9 cellular contexts compared by ENCODE assay signal in the genomic region with DNA sequence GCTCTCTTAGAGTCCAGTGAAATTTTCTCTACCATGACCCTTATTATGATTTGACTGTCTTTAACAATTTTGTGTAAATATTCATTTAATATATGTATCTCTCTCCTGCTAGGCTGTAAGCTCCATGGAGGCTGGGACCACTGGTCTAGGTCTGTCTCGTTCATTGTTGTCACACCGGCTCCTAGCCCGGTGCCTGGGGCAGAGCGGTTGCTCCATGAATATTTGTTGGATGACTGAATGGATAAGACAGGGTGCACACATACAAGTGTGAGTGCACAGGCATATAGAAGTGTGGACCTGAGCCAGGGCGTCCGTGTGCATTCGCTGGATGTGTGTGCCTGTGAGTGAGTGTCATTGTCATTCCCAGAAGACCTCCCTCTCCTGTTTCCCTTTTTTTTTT. TPM values are rescaled to one million over a fixed set of nuclear protein-coding genes. Genes with fewer than 3 reads are reported as not detected.
"Had no signal": no experiment of that assay in that cellular context is flagged by ENCODE, and none has a peak within 500 bp of the region (broad histone marks: within the 10 kb centered on the region; RNA-seq: fewer than 3 reads in every experiment).

No MANE protein-coding gene starts in this region.

- H3K4me1 ChIP-seq: HAP-1 had no signal

- H3K36me3 ChIP-seq: HAP-1 had no signal

- H3K4me3 ChIP-seq: GM23248, HAP-1, K562 had no signal

- ATAC-seq: HCT116, K562 had no signal

- H3K9me3 ChIP-seq: HAP-1 had no signal

- H2AFZ ChIP-seq: GM23248 had no signal

- H3K9ac ChIP-seq: GM23248 had no signal

- H3K27ac ChIP-seq: GM23248 had no signal

- DNase-seq: GM23248, GOT3, H7, IMR-90 had no signal

RNA-seq across cellular contexts. Expression of gene LBX1, which starts 20.9 kb away (rescaled TPM):
- total RNA-seq: GM23248, H4, H7, HT-29, IMR-90, K562 had no signal
- polyA plus RNA-seq: GM23248, IMR-90, K562 had no signal
